ENCODE assay signal across 1 cellular context in genomic region chr3:52770581-52771333, GRCh38.
A peak's percentile ranks its signal among the peaks of the same experiment; 100 is the strongest.
TF ChIP-seq lines count a peak whose summit lies in the region.

Gene NEK4, minus strand, starts transcription at chr3:52770940. Its CDS starts 194 bp downstream, at chr3:52770746.

TF ChIP-seq in HepG2, 621 proteins besides CTCF, POLR2A, EP300 and RAD21 (continued from another document):
- no peak for TF ChIP-seq ZHX1 (CRISPR knock-in tag; IDR thresholded peaks at IDR 0.05; ENCODE audit: low read depth)
- TF ChIP-seq ZNF619 (CRISPR knock-in tag; IDR thresholded peaks at IDR 0.05), result peak; percentile 25; the same call in 1 of the 2 replicates
- peak; percentile 33; the same call in 1 of the 2 replicates for TF ChIP-seq FOXC1 (CRISPR knock-in tag; IDR thresholded peaks at IDR 0.05; ENCODE audit: borderline replicate concordance)
- peak; percentile 75 for TF ChIP-seq ZNF770 (CRISPR knock-in tag; IDR thresholded peaks at IDR 0.05)
- TF ChIP-seq SKIL (CRISPR knock-in tag; IDR thresholded peaks at IDR 0.05; ENCODE audit: borderline replicate concordance), result no peak
- peak; percentile 88 for TF ChIP-seq CBFB (CRISPR knock-in tag; IDR thresholded peaks at IDR 0.05)
- TF ChIP-seq ZNF367 (CRISPR knock-in tag; IDR thresholded peaks at IDR 0.05; ENCODE audit: borderline replicate concordance), result no peak
- no peak for TF ChIP-seq ARID2 (CRISPR knock-in tag; IDR thresholded peaks at IDR 0.05; ENCODE audit: borderline replicate concordance)
- TF ChIP-seq ZNF33B (CRISPR knock-in tag; IDR thresholded peaks at IDR 0.05), result 0 out of 2 replicates have a peak, but pooled peaks have one; percentile 18
- no peak for TF ChIP-seq EZH2 (conservative IDR thresholded peaks at IDR 0.05; ENCODE audit: low read depth, low read length)
- no peak for TF ChIP-seq ZNF512B (CRISPR knock-in tag; IDR thresholded peaks at IDR 0.05; ENCODE audit: borderline replicate concordance)
- TF ChIP-seq ZNF232 (CRISPR knock-in tag; IDR thresholded peaks at IDR 0.05; ENCODE audit: borderline replicate concordance), result 0 out of 2 replicates have a peak, but pooled peaks have one; percentile 40
- peak; percentile 59; the same call in 1 of the 2 replicates for TF ChIP-seq FUBP1 (CRISPR knock-in tag; IDR thresholded peaks at IDR 0.05; ENCODE audit: borderline replicate concordance)
- no peak for TF ChIP-seq ZFP41 (CRISPR knock-in tag; IDR thresholded peaks at IDR 0.05; ENCODE audit: borderline replicate concordance)
- TF ChIP-seq SP4 (CRISPR knock-in tag; IDR thresholded peaks at IDR 0.05), result no peak
- peak; percentile 90 for TF ChIP-seq PHF20 (CRISPR knock-in tag; IDR thresholded peaks at IDR 0.05)
- peak; percentile 59; the same call in 1 of the 2 replicates for TF ChIP-seq GMEB2 (CRISPR knock-in tag; IDR thresholded peaks at IDR 0.05; ENCODE audit: low read depth)
- no peak for TF ChIP-seq JUNB (CRISPR knock-in tag; IDR thresholded peaks at IDR 0.05; ENCODE audit: borderline replicate concordance)
- peak; percentile 78 for TF ChIP-seq ZNF547 (CRISPR knock-in tag; IDR thresholded peaks at IDR 0.05)
- no peak for TF ChIP-seq GRHL1 (CRISPR knock-in tag; conservative IDR thresholded peaks at IDR 0.05)
- TF ChIP-seq MTERF4 (CRISPR knock-in tag; IDR thresholded peaks at IDR 0.05), result 0 out of 2 replicates have a peak, but pooled peaks have one; percentile 12
- TF ChIP-seq GFI1 (CRISPR knock-in tag; IDR thresholded peaks at IDR 0.05; ENCODE audit: borderline replicate concordance), result no peak; the same call in 1 of the 2 replicates
- TF ChIP-seq CC2D1A (CRISPR knock-in tag; IDR thresholded peaks at IDR 0.05), result peak; percentile 57; the same call in 1 of the 2 replicates
- no peak for TF ChIP-seq BRF2 (CRISPR knock-in tag; IDR thresholded peaks at IDR 0.05)
- no peak for TF ChIP-seq ZNF253 (CRISPR knock-in tag; IDR thresholded peaks at IDR 0.05; ENCODE audit: borderline replicate concordance)
TF ChIP-seq in HepG2: peak in this region for 240.
